Comparison of ENCODE assay signal across 11 cellular contexts in the genomic region with DNA sequence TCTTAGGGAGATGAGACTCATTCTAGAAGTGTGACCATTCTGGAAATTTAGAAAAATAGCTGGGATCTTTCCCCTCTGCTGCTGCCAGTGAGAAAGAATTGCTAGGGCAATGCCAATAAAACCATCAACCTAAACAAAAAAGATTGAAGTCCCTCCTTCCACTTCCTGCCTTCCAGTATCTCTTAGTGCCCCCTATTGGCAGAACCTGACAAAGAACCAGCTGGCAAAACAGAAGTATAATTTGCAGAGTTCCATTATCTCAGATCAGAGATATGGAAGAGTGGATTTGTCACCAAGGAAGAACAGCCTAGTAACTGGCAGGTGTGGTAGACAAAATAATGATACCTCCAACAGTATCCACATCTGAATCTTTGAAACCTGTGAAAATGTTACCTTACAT. TPM values are rescaled to one million over a fixed set of nuclear protein-coding genes. Genes with fewer than 3 reads are reported as not detected.
DNase-seq lines count a peak whose midpoint lies in the region; ATAC-seq and TF ChIP-seq lines count a peak whose summit lies in the region.
"Had no signal": no experiment of that assay in that cellular context is flagged by ENCODE, and none has a peak within 500 bp of the region (broad histone marks: within the 10 kb centered on the region; RNA-seq: fewer than 3 reads in every experiment).

No MANE protein-coding gene starts in this region.

- H3K9me3 ChIP-seq in liver (ENCODE audit: control insufficient read depth in 4 of 4, low read length in 3 of 4), result no peaks in the 10 kb centered on the region

- peak; percentile 53 for TF ChIP-seq RAD21 in Ishikawa (IDR thresholded peaks at IDR 0.05; ENCODE audit: low read depth)
- peak; percentile 50 to 71 for TF ChIP-seq RAD21 in liver (IDR thresholded peaks at IDR 0.05)

- no peak overlapping the region for H3K4me3 ChIP-seq in liver (ENCODE audit: low read depth in 1 of 3, low read length in 3 of 3)

- DNase-seq in ELR (ENCODE audit: low read depth), result peak; percentile 27
- DNase-seq in amniotic epithelial cell (ENCODE audit: low read depth), result peak; percentile 2
- DNase-seq in NCI-H510A treated with DMSO at 0.1 percent for 48 hours (lab: John Stamatoyannopoulos, UW), result no peak
- DNase-seq: activated CD4-positive, alpha-beta T cell treated with anti-CD3 and anti-CD28 coated beads for 1 hour; activated naive CD4-positive, alpha-beta T cell treated with anti-CD3 and anti-CD28 coated beads, Interleukin-2, amount 10 ng/mL, durations not matched to agents 7 days and 5 days had no signal

- ATAC-seq in GM18520 (IDR thresholded peaks at IDR 0.05; ENCODE audit: unreplicated experiment), result no peak
- ATAC-seq in HG03378 (IDR thresholded peaks at IDR 0.05; ENCODE audit: unreplicated experiment), result no peak
- ATAC-seq in HG02642 (IDR thresholded peaks at IDR 0.05; ENCODE audit: poor library complexity, unreplicated experiment), result no peak
- ATAC-seq: right cardiac atrium had no signal

- no peaks in the 10 kb centered on the region for H3K4me1 ChIP-seq in liver (ENCODE audit: control insufficient read depth in 4 of 4, insufficient read depth in 4 of 4, low read length in 3 of 4)

- peaks cover 0 to 6% (median 0%) of the 10 kb centered on the region in 4 donors for H3K27me3 ChIP-seq in liver (ENCODE audit: control insufficient read depth in 4 of 4, insufficient read depth in 4 of 4, low read length in 3 of 4)

- H3K9ac ChIP-seq in liver (ENCODE audit: low read depth in 1 of 2, low read length in 2 of 2), result no peak overlapping the region

- TF ChIP-seq EP300 in Ishikawa (IDR thresholded peaks at IDR 0.05; ENCODE audit: borderline replicate concordance), result no peak

- peak; percentile 27 for TF ChIP-seq CTCF in liver (IDR thresholded peaks at IDR 0.05; ENCODE audit: low read depth, low read length, missing input control)

- no peak overlapping the region for H3K27ac ChIP-seq in liver (ENCODE audit: low read depth in 1 of 2, low read length in 2 of 2)

- no peaks in the 10 kb centered on the region for H3K36me3 ChIP-seq in liver (ENCODE audit: control insufficient read depth in 4 of 4, insufficient read depth in 3 of 4, low read depth in 1 of 4, low read length in 3 of 4)

TF ChIP-seq in Ishikawa, 13 proteins besides CTCF, POLR2A, EP300 and RAD21:
- TF ChIP-seq EGR1 (IDR thresholded peaks at IDR 0.05) (no peak), YY1 (IDR thresholded peaks at IDR 0.05; ENCODE audit: low read depth) (no peak), CREB1 (IDR thresholded peaks at IDR 0.05; ENCODE audit: low read depth) (no peak), FOXM1 (IDR thresholded peaks at IDR 0.05; ENCODE audit: borderline replicate concordance, low read depth) (no peak), TAF1 (IDR thresholded peaks at IDR 0.05; ENCODE audit: low read depth) (no peak), NFIC (IDR thresholded peaks at IDR 0.05) (no peak), CEBPB (IDR thresholded peaks at IDR 0.05) (no peak), TEAD4 (IDR thresholded peaks at IDR 0.05) (no peak), ZBTB7A (IDR thresholded peaks at IDR 0.05; ENCODE audit: low read depth) (no peak), TCF12 (IDR thresholded peaks at IDR 0.05; ENCODE audit: low read depth) (no peak)
- TF ChIP-seq, protein P1, sequence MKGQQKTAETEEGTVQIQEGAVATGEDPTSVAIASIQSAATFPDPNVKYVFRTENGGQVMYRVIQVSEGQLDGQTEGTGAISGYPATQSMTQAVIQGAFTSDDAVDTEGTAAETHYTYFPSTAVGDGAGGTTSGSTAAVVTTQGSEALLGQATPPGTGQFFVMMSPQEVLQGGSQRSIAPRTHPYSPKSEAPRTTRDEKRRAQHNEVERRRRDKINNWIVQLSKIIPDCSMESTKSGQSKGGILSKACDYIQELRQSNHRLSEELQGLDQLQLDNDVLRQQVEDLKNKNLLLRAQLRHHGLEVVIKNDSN (IDR thresholded peaks at IDR 0.05), result no peak
- TF ChIP-seq, protein P2, sequence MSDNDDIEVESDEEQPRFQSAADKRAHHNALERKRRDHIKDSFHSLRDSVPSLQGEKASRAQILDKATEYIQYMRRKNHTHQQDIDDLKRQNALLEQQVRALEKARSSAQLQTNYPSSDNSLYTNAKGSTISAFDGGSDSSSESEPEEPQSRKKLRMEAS (IDR thresholded peaks at IDR 0.05), result no peak
- TF ChIP-seq, protein P3, sequence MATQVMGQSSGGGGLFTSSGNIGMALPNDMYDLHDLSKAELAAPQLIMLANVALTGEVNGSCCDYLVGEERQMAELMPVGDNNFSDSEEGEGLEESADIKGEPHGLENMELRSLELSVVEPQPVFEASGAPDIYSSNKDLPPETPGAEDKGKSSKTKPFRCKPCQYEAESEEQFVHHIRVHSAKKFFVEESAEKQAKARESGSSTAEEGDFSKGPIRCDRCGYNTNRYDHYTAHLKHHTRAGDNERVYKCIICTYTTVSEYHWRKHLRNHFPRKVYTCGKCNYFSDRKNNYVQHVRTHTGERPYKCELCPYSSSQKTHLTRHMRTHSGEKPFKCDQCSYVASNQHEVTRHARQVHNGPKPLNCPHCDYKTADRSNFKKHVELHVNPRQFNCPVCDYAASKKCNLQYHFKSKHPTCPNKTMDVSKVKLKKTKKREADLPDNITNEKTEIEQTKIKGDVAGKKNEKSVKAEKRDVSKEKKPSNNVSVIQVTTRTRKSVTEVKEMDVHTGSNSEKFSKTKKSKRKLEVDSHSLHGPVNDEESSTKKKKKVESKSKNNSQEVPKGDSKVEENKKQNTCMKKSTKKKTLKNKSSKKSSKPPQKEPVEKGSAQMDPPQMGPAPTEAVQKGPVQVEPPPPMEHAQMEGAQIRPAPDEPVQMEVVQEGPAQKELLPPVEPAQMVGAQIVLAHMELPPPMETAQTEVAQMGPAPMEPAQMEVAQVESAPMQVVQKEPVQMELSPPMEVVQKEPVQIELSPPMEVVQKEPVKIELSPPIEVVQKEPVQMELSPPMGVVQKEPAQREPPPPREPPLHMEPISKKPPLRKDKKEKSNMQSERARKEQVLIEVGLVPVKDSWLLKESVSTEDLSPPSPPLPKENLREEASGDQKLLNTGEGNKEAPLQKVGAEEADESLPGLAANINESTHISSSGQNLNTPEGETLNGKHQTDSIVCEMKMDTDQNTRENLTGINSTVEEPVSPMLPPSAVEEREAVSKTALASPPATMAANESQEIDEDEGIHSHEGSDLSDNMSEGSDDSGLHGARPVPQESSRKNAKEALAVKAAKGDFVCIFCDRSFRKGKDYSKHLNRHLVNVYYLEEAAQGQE (IDR thresholded peaks at IDR 0.05; ENCODE audit: low read depth), result no peak

TF ChIP-seq in liver, 16 proteins besides CTCF, POLR2A, EP300 and RAD21:
- TF ChIP-seq SP1 (IDR thresholded peaks at IDR 0.05), result no peak
- no peak for TF ChIP-seq FOXA2 (IDR thresholded peaks at IDR 0.05)
- TF ChIP-seq HNF4A (conservative IDR thresholded peaks at IDR 0.05), result no peak
- no peak for TF ChIP-seq JUND (IDR thresholded peaks at IDR 0.05)
- TF ChIP-seq HNF4G (IDR thresholded peaks at IDR 0.05), result no peak

RNA-seq across cellular contexts. Expression of a gene that starts 13.8 kb away (rescaled TPM):
- total RNA-seq in liver, result 1 to 10 TPM in 1 of 2 donors, under 1 TPM in 1; 0.05 to 2.4 TPM
- under 1 TPM; 0.54 to 0.62 TPM for polyA plus RNA-seq in liver
